Comparison of ENCODE assay signal across 31 cellular contexts in genomic region chr6:39476151-39476550, GRCh38.
"Had no signal": no experiment of that assay in that cellular context is flagged by ENCODE, and none has a peak within 500 bp of the region (broad histone marks: within the 10 kb centered on the region; RNA-seq: fewer than 3 reads in every experiment).

No MANE protein-coding gene starts in this region.

- H3K4me1 Mint-ChIP-seq: WTC11 had no signal

- H3K4me3 Mint-ChIP-seq: activated CD8-positive, alpha-beta memory T cell treated with anti-CD3 and anti-CD28 coated beads, Interleukin-2, amount 10 ng/mL, durations not matched to agents 7 days and 5 days; activated CD8-positive, alpha-beta T cell treated with anti-CD3 and anti-CD28 coated beads, Interleukin-2, amount 10 ng/mL, durations not matched to agents 7 days and 5 days; activated naive CD4-positive, alpha-beta T cell treated with anti-CD3 and anti-CD28 coated beads for 36 hours; activated naive CD8-positive, alpha-beta T cell treated with anti-CD3 and anti-CD28 coated beads for 36 hours; activated T-cell treated with anti-CD3 and anti-CD28 coated beads, Interleukin-2, amount 50 U/mL, for 72 hours; immature natural killer cell; nephron; stimulated activated naive CD8-positive, alpha-beta T cell treated with anti-CD3 and anti-CD28 coated beads, Interleukin-15, Interleukin-2, amounts not matched to agents 100 ng/mL and 50 ng/mL, for 24 hours; T-helper 1 cell treated with Interleukin-12 subunit alpha and Interleukin-12 subunit beta and Interleukin-4 antibody, amounts not matched to agents 30 μg/mL and 1 μg/mL, for 36 hours; WTC11 had no signal

- H3K4me1 ChIP-seq: adrenal gland, gastrocnemius medialis, lower lobe of right lung, right lobe of liver, upper lobe of left lung, vagina had no signal

- H3K9me3 ChIP-seq: adrenal gland, gastrocnemius medialis, lower lobe of right lung, right lobe of liver, upper lobe of left lung, vagina had no signal

- H3K36me3 ChIP-seq: adrenal gland, brain microvascular endothelial cell, gastrocnemius medialis, left lung, lower lobe of right lung, right lobe of liver, upper lobe of left lung, vagina had no signal

- H3K4me3 ChIP-seq: adrenal gland, coronary artery, dorsolateral prefrontal cortex, gastrocnemius medialis, left lung, lower lobe of right lung, right lobe of liver, skin epidermis, upper lobe of left lung, vagina had no signal

- H3K27me3 ChIP-seq: adrenal gland, brain microvascular endothelial cell, dorsolateral prefrontal cortex, gastrocnemius medialis, left lung, right lobe of liver, upper lobe of left lung, vagina had no signal

- H3K36me3 Mint-ChIP-seq: activated CD8-positive, alpha-beta memory T cell treated with anti-CD3 and anti-CD28 coated beads, Interleukin-2, amount 10 ng/mL, durations not matched to agents 7 days and 5 days; activated naive CD8-positive, alpha-beta T cell treated with anti-CD3 and anti-CD28 coated beads for 36 hours; WTC11 had no signal

- ATAC-seq: activated CD8-positive, alpha-beta memory T cell treated with anti-CD3 and anti-CD28 coated beads, Interleukin-2, amount 10 ng/mL, durations not matched to agents 7 days and 5 days; activated CD8-positive, alpha-beta T cell treated with anti-CD3 and anti-CD28 coated beads, Interleukin-2, amount 10 ng/mL, durations not matched to agents 7 days and 5 days; activated T-cell treated with anti-CD3 and anti-CD28 coated beads, Interleukin-2, amount 50 U/mL, for 72 hours; gastrocnemius medialis; left lung; lower lobe of right lung; right lobe of liver; WTC11 had no signal

- H3K27ac ChIP-seq: adrenal gland, brain microvascular endothelial cell, coronary artery, dorsolateral prefrontal cortex, gastrocnemius medialis, left lung, lower lobe of right lung, right lobe of liver, skin epidermis, upper lobe of left lung, vagina had no signal

- H3K27ac Mint-ChIP-seq: activated CD8-positive, alpha-beta memory T cell treated with anti-CD3 and anti-CD28 coated beads, Interleukin-2, amount 10 ng/mL, durations not matched to agents 7 days and 5 days; activated CD8-positive, alpha-beta T cell treated with anti-CD3 and anti-CD28 coated beads, Interleukin-2, amount 10 ng/mL, durations not matched to agents 7 days and 5 days; activated naive CD4-positive, alpha-beta T cell treated with anti-CD3 and anti-CD28 coated beads for 36 hours; activated naive CD8-positive, alpha-beta T cell treated with anti-CD3 and anti-CD28 coated beads for 36 hours; activated T-cell treated with anti-CD3 and anti-CD28 coated beads, Interleukin-2, amount 50 U/mL, for 72 hours; immature natural killer cell; nephron; stimulated activated naive CD8-positive, alpha-beta T cell treated with anti-CD3 and anti-CD28 coated beads, Interleukin-15, Interleukin-2, amounts not matched to agents 100 ng/mL and 50 ng/mL, for 24 hours; T-helper 1 cell treated with Interleukin-12 subunit alpha and Interleukin-12 subunit beta and Interleukin-4 antibody, amounts not matched to agents 30 μg/mL and 1 μg/mL, for 36 hours; WTC11 had no signal

- DNase-seq: activated CD8-positive, alpha-beta memory T cell treated with anti-CD3 and anti-CD28 coated beads, Interleukin-2, amount 10 ng/mL, durations not matched to agents 7 days and 5 days; activated CD8-positive, alpha-beta T cell treated with anti-CD3 and anti-CD28 coated beads, Interleukin-2, amount 10 ng/mL, durations not matched to agents 7 days and 5 days; activated effector memory CD4-positive, alpha-beta T cell treated with Interleukin-2 at 50 U/mL for 16 hours; activated naive CD4-positive, alpha-beta T cell treated with anti-CD3 and anti-CD28 coated beads for 36 hours; activated naive CD8-positive, alpha-beta T cell treated with anti-CD3 and anti-CD28 coated beads for 36 hours; activated T-cell treated with anti-CD3 and anti-CD28 coated beads for 4 hours; activated T-cell treated with anti-CD3 and anti-CD28 coated beads, Interleukin-2, amount 50 U/mL, for 72 hours; adrenal gland; aorta; brain microvascular endothelial cell; dorsolateral prefrontal cortex; effector memory CD4-positive, alpha-beta T cell; gastrocnemius medialis; hypothalamus; immature natural killer cell; left lung; lower lobe of right lung; posterior cingulate gyrus; right lobe of liver; stimulated activated CD4-positive, alpha-beta T cell treated with anti-CD3 and anti-CD28 coated beads, Interleukin-12 subunit alpha, Interleukin-12 subunit beta, amount 100 ng/mL, for 4 hours; stimulated activated CD4-positive, alpha-beta T cell treated with anti-CD3 and anti-CD28 coated beads, Interleukin-4, amount 100 ng/mL, for 1 hour; substantia nigra; T1000; upper lobe of left lung had no signal
